In genomic region chr15:79922512-79923067, GRCh38 we compare ENCODE assay signal across 8 cellular contexts. TPM values are rescaled to one million over a fixed set of nuclear protein-coding genes. Genes with fewer than 3 reads are reported as not detected.
A peak's percentile ranks its signal among the peaks of the same experiment; 100 is the strongest.
DNase-seq lines count a peak whose midpoint lies in the region; ATAC-seq and TF ChIP-seq lines count a peak whose summit lies in the region.

No MANE protein-coding gene starts in this region.

- peaks cover 7% of the 10 kb centered on the region for H3K27me3 Mint-ChIP-seq in CD4-positive, CD25-positive, alpha-beta regulatory T cell
- H3K27me3 Mint-ChIP-seq in natural killer cell treated with Interleukin-12 subunit alpha and Interleukin-12 subunit beta and Interleukin-15 and Interleukin-18, amount 100 ng/mL, for 72 hours, result no peaks in the 10 kb centered on the region

- peak overlapping the region; percentile 93 to 98 (median 94) for H3K4me3 Mint-ChIP-seq in CD4-positive, CD25-positive, alpha-beta regulatory T cell
- H3K4me3 Mint-ChIP-seq in natural killer cell treated with Interleukin-12 subunit alpha and Interleukin-12 subunit beta and Interleukin-15 and Interleukin-18, amount 100 ng/mL, for 72 hours, result peak overlapping the region; percentile 98

- no peak for TF ChIP-seq CTCF in coronary artery (IDR thresholded peaks at IDR 0.05)

- H2AFZ ChIP-seq in Karpas-422 (ENCODE audit: low read length), result no peak overlapping the region

- peaks cover 28 to 45% of the 10 kb centered on the region in 2 experiments for H3K9me3 ChIP-seq in CD4-positive, CD25-positive, alpha-beta regulatory T cell (ENCODE audit: control insufficient read depth in 2 of 2, low read length in 2 of 2)
- peaks cover 29% of the 10 kb centered on the region for H3K9me3 ChIP-seq in Karpas-422 (ENCODE audit: low read length)

- no peak for ATAC-seq in CD4-positive, CD25-positive, alpha-beta regulatory T cell (ENCODE audit: low read depth in 2 of 2)
- no peak for ATAC-seq in natural killer cell treated with Interleukin-12 subunit alpha and Interleukin-12 subunit beta and Interleukin-15 and Interleukin-18, amount 100 ng/mL, for 72 hours
- no peak for ATAC-seq in GM21619 (IDR thresholded peaks at IDR 0.05; ENCODE audit: unreplicated experiment)
- no peak for ATAC-seq in GM19328 (IDR thresholded peaks at IDR 0.05; ENCODE audit: unreplicated experiment)
- ATAC-seq in HG03025 (IDR thresholded peaks at IDR 0.05; ENCODE audit: low FRiP score, unreplicated experiment), result no peak
- no peak for ATAC-seq in GM18517 (IDR thresholded peaks at IDR 0.05; ENCODE audit: unreplicated experiment)

- H3K9me3 Mint-ChIP-seq in CD4-positive, CD25-positive, alpha-beta regulatory T cell, result peaks cover 4 to 46% (median 25%) of the 10 kb centered on the region in 7 donors
- peaks cover 8% of the 10 kb centered on the region for H3K9me3 Mint-ChIP-seq in natural killer cell treated with Interleukin-12 subunit alpha and Interleukin-12 subunit beta and Interleukin-15 and Interleukin-18, amount 100 ng/mL, for 72 hours

- H3K27ac ChIP-seq in CD4-positive, CD25-positive, alpha-beta regulatory T cell (ENCODE audit: insufficient read depth, low read length, poor library complexity, severe bottlenecking), result peak overlapping the region; percentile 96
- H3K27ac ChIP-seq in Karpas-422 (ENCODE audit: low read length) (peak overlapping the region; percentile 77; the same call in 1 of the 2 replicates), coronary artery (peak overlapping the region; percentile 95 to 96)

- H3K36me3 ChIP-seq in CD4-positive, CD25-positive, alpha-beta regulatory T cell (ENCODE audit: control insufficient read depth, insufficient read depth, low read length), result peaks cover 21% of the 10 kb centered on the region
- H3K36me3 ChIP-seq in Karpas-422 (ENCODE audit: insufficient read depth, low read length), result peaks cover 43% of the 10 kb centered on the region

- peak overlapping the region; percentile 92 for H3K9ac ChIP-seq in Karpas-422 (ENCODE audit: low read length)

- H3K27me3 ChIP-seq in CD4-positive, CD25-positive, alpha-beta regulatory T cell (ENCODE audit: control insufficient read depth, insufficient read depth, low read length), result no peaks in the 10 kb centered on the region
- H3K27me3 ChIP-seq in Karpas-422 (ENCODE audit: low read length), result no peaks in the 10 kb centered on the region

- no peaks in the 10 kb centered on the region for H4K20me1 ChIP-seq in Karpas-422 (ENCODE audit: insufficient read depth, low read depth, low read length)

- peaks cover 5 to 34% (median 18%) of the 10 kb centered on the region in 4 donors for H3K4me1 Mint-ChIP-seq in CD4-positive, CD25-positive, alpha-beta regulatory T cell
- H3K4me1 Mint-ChIP-seq in natural killer cell treated with Interleukin-12 subunit alpha and Interleukin-12 subunit beta and Interleukin-15 and Interleukin-18, amount 100 ng/mL, for 72 hours (ENCODE audit: low read depth in 2 of 2), result peaks cover 21 to 34% of the 10 kb centered on the region in 2 donors

- H3K36me3 Mint-ChIP-seq in CD4-positive, CD25-positive, alpha-beta regulatory T cell, result peaks cover 25% of the 10 kb centered on the region
- H3K36me3 Mint-ChIP-seq in natural killer cell treated with Interleukin-12 subunit alpha and Interleukin-12 subunit beta and Interleukin-15 and Interleukin-18, amount 100 ng/mL, for 72 hours, result peaks cover 44% of the 10 kb centered on the region

- H3K4me3 ChIP-seq in CD4-positive, CD25-positive, alpha-beta regulatory T cell (ENCODE audit: low read depth, low read length), result peak overlapping the region; percentile 67
- H3K4me3 ChIP-seq in Karpas-422 (ENCODE audit: low read length), result peak overlapping the region; percentile 85
- peak overlapping the region; percentile 96 for H3K4me3 ChIP-seq in coronary artery

- peaks cover 18% of the 10 kb centered on the region for H3K4me1 ChIP-seq in CD4-positive, CD25-positive, alpha-beta regulatory T cell (ENCODE audit: control insufficient read depth, insufficient read depth, low read length, poor library complexity, severe bottlenecking)
- H3K4me1 ChIP-seq in Karpas-422 (ENCODE audit: low read length), result peaks cover 12% of the 10 kb centered on the region

- peak overlapping the region; percentile 83 to 98 (median 98) for H3K27ac Mint-ChIP-seq in CD4-positive, CD25-positive, alpha-beta regulatory T cell
- peak overlapping the region; percentile 94 to 95 for H3K27ac Mint-ChIP-seq in natural killer cell treated with Interleukin-12 subunit alpha and Interleukin-12 subunit beta and Interleukin-15 and Interleukin-18, amount 100 ng/mL, for 72 hours

- H3K9me2 ChIP-seq in Karpas-422 (replicated peaks; ENCODE audit: insufficient read depth, low read length), result no peaks in the 10 kb centered on the region

- DNase-seq in CD4-positive, CD25-positive, alpha-beta regulatory T cell, result no peak
- DNase-seq in Karpas-422 (no peak), coronary artery (ENCODE audit: low spot score) (no peak)
- DNase-seq in natural killer cell treated with Interleukin-12 subunit alpha and Interleukin-12 subunit beta and Interleukin-15 and Interleukin-18, amount 100 ng/mL, for 72 hours (ENCODE audit: low spot score), result no peak

- H3K4me2 ChIP-seq in Karpas-422 (ENCODE audit: low read depth, low read length, poor library complexity, severe bottlenecking), result peak overlapping the region; percentile 68

- H3K79me2 ChIP-seq in Karpas-422 (ENCODE audit: low read length), result peaks cover 42% of the 10 kb centered on the region

RNA-seq across cellular contexts. Expression of gene MTHFS, which starts 25.8 kb away (rescaled TPM):
- total RNA-seq in CD4-positive, CD25-positive, alpha-beta regulatory T cell, result 12.6 TPM
- polyA plus RNA-seq in CD4-positive, CD25-positive, alpha-beta regulatory T cell, result 10 to 100 TPM; 75.8 to 88.5 (median 81.9) TPM
- 35.5 and 57.0 TPM in 2 replicates for total RNA-seq in Karpas-422 (2014; rRNA removed; shearing (Covaris generic); ENCODE audit: low replicate concordance)
- total RNA-seq in natural killer cell treated with Interleukin-12 subunit alpha and Interleukin-12 subunit beta and Interleukin-15 and Interleukin-18, amount 100 ng/mL, for 72 hours, result 10 to 100 TPM; 12.1 to 12.2 TPM

RNA-seq across cellular contexts. Expression of gene BCL2A1, which starts 48.4 kb away (rescaled TPM):
- 12.9 TPM for total RNA-seq in CD4-positive, CD25-positive, alpha-beta regulatory T cell
- 10 to 100 TPM; 12.3 to 25.4 (median 19.7) TPM for polyA plus RNA-seq in CD4-positive, CD25-positive, alpha-beta regulatory T cell
- total RNA-seq in Karpas-422 (2014; rRNA removed; shearing (Covaris generic); ENCODE audit: low replicate concordance), result 1.4 TPM in 1 of 2 replicates, not detected in the other
- 10 to 100 TPM; 17.3 to 40.0 TPM for total RNA-seq in natural killer cell treated with Interleukin-12 subunit alpha and Interleukin-12 subunit beta and Interleukin-15 and Interleukin-18, amount 100 ng/mL, for 72 hours
